ENCODE assay signal across 1 cellular context in genomic region chr17:306116-306515, GRCh38.
TF ChIP-seq lines count a peak whose summit lies in the region.

No MANE protein-coding gene starts in this region.

TF ChIP-seq in HepG2, 621 proteins besides CTCF, POLR2A, EP300 and RAD21 (continued from another document):
- TF ChIP-seq BCLAF1 (IDR thresholded peaks at IDR 0.05), result no peak
